In the genomic region with DNA sequence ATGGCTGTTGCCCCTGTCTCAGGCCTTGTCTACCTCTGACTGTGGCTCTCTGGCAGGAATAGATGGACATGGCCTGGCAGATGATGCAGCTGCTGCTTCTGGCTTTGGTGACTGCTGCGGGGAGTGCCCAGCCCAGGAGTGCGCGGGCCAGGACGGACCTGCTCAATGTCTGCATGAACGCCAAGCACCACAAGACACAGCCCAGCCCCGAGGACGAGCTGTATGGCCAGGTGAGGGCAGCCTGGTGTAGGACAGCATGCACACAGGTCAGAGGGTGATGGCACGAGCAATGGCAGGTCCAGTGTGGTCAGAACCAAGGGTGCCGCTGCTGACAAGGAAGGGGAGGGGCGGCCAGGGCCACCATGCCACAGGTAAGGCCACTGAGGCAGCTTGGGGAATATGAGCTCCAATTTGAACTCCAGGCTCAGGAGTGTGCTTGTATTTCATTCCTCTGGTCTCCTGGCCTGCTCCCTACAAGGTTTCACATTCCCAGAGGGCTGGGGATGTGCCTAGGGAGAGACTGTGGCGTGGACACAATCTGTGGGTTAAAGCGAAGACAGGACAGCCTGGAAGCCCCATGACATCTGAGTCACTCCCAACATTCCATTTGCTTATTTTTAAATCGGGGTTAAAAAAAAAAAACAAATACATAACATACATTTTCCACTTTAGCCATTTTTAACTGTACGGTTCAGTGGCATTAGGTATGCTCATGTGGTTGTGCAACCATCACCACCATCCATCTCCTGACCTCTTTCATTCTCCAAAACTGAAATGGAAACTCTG, we compare ENCODE assay signal across 25 cellular contexts. TPM values are rescaled to one million over a fixed set of nuclear protein-coding genes. Genes with fewer than 3 reads are reported as not detected.
DNase-seq lines count a peak whose midpoint lies in the region; FAIRE-seq and TF ChIP-seq lines count a peak whose summit lies in the region.
"Had no signal": no experiment of that assay in that cellular context is flagged by ENCODE, and none has a peak within 500 bp of the region (broad histone marks: within the 10 kb centered on the region; RNA-seq: fewer than 3 reads in every experiment).

No MANE protein-coding gene starts in this region.

- no peak overlapping the region for H4K91ac ChIP-seq in mesenchymal stem cell (ENCODE audit: low read length)

- peak overlapping the region in 1 of 2 experiments; percentile 37 for H3K4ac ChIP-seq in mesenchymal stem cell (ENCODE audit: low read depth in 1 of 2, low read length in 2 of 2)

- no peak for FAIRE-seq in astrocyte (lab: Jason Lieb, UNC)
- FAIRE-seq: GM12878, RCC 7860 had no signal

- H2AFZ ChIP-seq in astrocyte (ENCODE audit: low read depth, low read length): peak overlapping the region; percentile 21
- H2AFZ ChIP-seq in mesenchymal stem cell (ENCODE audit: low read depth, low read length): no peak overlapping the region

- H3K4me1 ChIP-seq in astrocyte (ENCODE audit: insufficient read depth, low read length) (peaks cover 6% of the 10 kb centered on the region), mesenchymal stem cell (ENCODE audit: control insufficient read depth, insufficient read depth, low read depth, low read length) (peaks cover 5% of the 10 kb centered on the region), testis (no peaks in the 10 kb centered on the region)
- H3K4me1 ChIP-seq in CD4-positive, alpha-beta memory T cell (ENCODE audit: insufficient read depth, low read length): no peaks in the 10 kb centered on the region
- H3K4me1 ChIP-seq: psoas muscle, vagina had no signal

- POLR2A ChIA-PET in CD4-positive, alpha-beta memory T cell (lab: Charles Lee; ENCODE audit: partially characterized antibody): no interaction called here

- no peaks in the 10 kb centered on the region for H3K36me3 ChIP-seq in astrocyte (ENCODE audit: insufficient read depth, low read length)
- peaks cover 0 to 13% of the 10 kb centered on the region in 2 experiments for H3K36me3 ChIP-seq in mesenchymal stem cell (ENCODE audit: control insufficient read depth in 1 of 2, insufficient read depth in 2 of 2, low read depth in 1 of 2, low read length in 2 of 2)
- H3K36me3 ChIP-seq in testis (ENCODE audit: low read depth, missing control alignments): no peaks in the 10 kb centered on the region
- H3K36me3 ChIP-seq in CD4-positive, alpha-beta memory T cell (ENCODE audit: insufficient read depth, low read length): no peaks in the 10 kb centered on the region
- H3K36me3 ChIP-seq: vagina, WERI-Rb-1 had no signal

- no peak for TF ChIP-seq POLR2A in testis (IDR thresholded peaks at IDR 0.05)

- H3K9me3 Mint-ChIP-seq in astrocyte (ENCODE audit: unreplicated experiment): peaks cover 1% of the 10 kb centered on the region
- no peaks in the 10 kb centered on the region for H3K9me3 Mint-ChIP-seq in CD4-positive, alpha-beta memory T cell
- H3K9me3 Mint-ChIP-seq: activated naive CD4-positive, alpha-beta T cell treated with anti-CD3 and anti-CD28 coated beads, Interleukin-2, amount 50 U/mL, for 24 hours; activated T-cell treated with anti-CD3 and anti-CD28 coated beads, Interleukin-2, amount 50 U/mL, for 24 hours had no signal

- peak overlapping the region; percentile 2 for H3K27ac ChIP-seq in astrocyte (ENCODE audit: low read depth, low read length)
- peak overlapping the region; percentile 9 for H3K27ac ChIP-seq in mesenchymal stem cell (ENCODE audit: low read length, poor library complexity, severe bottlenecking)
- H3K27ac ChIP-seq in testis: no peak overlapping the region
- H3K27ac ChIP-seq in CD4-positive, alpha-beta memory T cell (ENCODE audit: low read depth, low read length): no peak overlapping the region
- H3K27ac ChIP-seq: C4-2B, psoas muscle, vagina, WERI-Rb-1 had no signal

- peaks cover 6% of the 10 kb centered on the region for H3K4me1 Mint-ChIP-seq in astrocyte (ENCODE audit: low read depth, unreplicated experiment)
- peaks cover 0 to 7% (median 3%) of the 10 kb centered on the region in 4 donors for H3K4me1 Mint-ChIP-seq in CD4-positive, alpha-beta memory T cell
- H3K4me1 Mint-ChIP-seq: activated naive CD4-positive, alpha-beta T cell treated with anti-CD3 and anti-CD28 coated beads, Interleukin-2, amount 50 U/mL, for 24 hours; nephron had no signal

- H3K27me3 Mint-ChIP-seq in astrocyte (ENCODE audit: low read depth, unreplicated experiment): peaks cover 28% of the 10 kb centered on the region
- H3K27me3 Mint-ChIP-seq in CD4-positive, alpha-beta memory T cell: peaks cover 2 to 7% of the 10 kb centered on the region in 2 donors

- H2BK12ac ChIP-seq in mesenchymal stem cell (ENCODE audit: low read length in 2 of 2): no peak overlapping the region

- H3K23ac ChIP-seq in mesenchymal stem cell (ENCODE audit: low read length in 2 of 2): no peak overlapping the region

- H2AK5ac ChIP-seq in mesenchymal stem cell (ENCODE audit: low read length, severe bottlenecking): no peak overlapping the region

- DNase-seq in Caki2 (ENCODE audit: low read depth): peak; percentile 40
- peak; percentile 51 for DNase-seq in astrocyte (ENCODE audit: low read depth)
- no peak for DNase-seq in mesenchymal stem cell
- DNase-seq in NCI-H1105 (lab: John Stamatoyannopoulos, UW): no peak
- DNase-seq in testis: no peak
- no peak for DNase-seq in CD4-positive, alpha-beta memory T cell
- DNase-seq: ACHN; activated T-cell treated with anti-CD3 and anti-CD28 coated beads, Interleukin-2, amount 50 U/mL, for 24 hours; cortex of kidney; DMS 273 treated with DMSO at 0.1 percent for 48 hours; GF-D8; Karpas-422; NCI-H2081; NCI-H446 treated with DMSO at 0.1 percent for 48 hours; psoas muscle; stimulated activated CD4-positive, alpha-beta T cell treated with anti-CD3 and anti-CD28 coated beads, Interleukin-4, amount 100 ng/mL, for 24 hours; WERI-Rb-1 had no signal

- H3K27me3 ChIP-seq in astrocyte (ENCODE audit: insufficient read depth, low read length): peaks cover 7% of the 10 kb centered on the region
- H3K27me3 ChIP-seq in mesenchymal stem cell (ENCODE audit: control insufficient read depth in 1 of 2, insufficient read depth in 1 of 2, low read length in 2 of 2): peaks cover 0 to 4% of the 10 kb centered on the region in 2 experiments
- H3K27me3 ChIP-seq in testis: no peaks in the 10 kb centered on the region
- no peaks in the 10 kb centered on the region for H3K27me3 ChIP-seq in CD4-positive, alpha-beta memory T cell (ENCODE audit: insufficient read depth, low read length)
- H3K27me3 ChIP-seq: vagina had no signal

- no peaks in the 10 kb centered on the region for H3K9me3 ChIP-seq in astrocyte (ENCODE audit: insufficient read depth, low read depth, low read length)
- H3K9me3 ChIP-seq in mesenchymal stem cell (ENCODE audit: control insufficient read depth, low read length): peaks cover 4% of the 10 kb centered on the region
- no peaks in the 10 kb centered on the region for H3K9me3 ChIP-seq in testis
- no peaks in the 10 kb centered on the region for H3K9me3 ChIP-seq in CD4-positive, alpha-beta memory T cell (ENCODE audit: control insufficient read depth in 1 of 2, low read length in 2 of 2)
- H3K9me3 ChIP-seq: psoas muscle, vagina had no signal

- H3K27ac Mint-ChIP-seq in astrocyte (ENCODE audit: unreplicated experiment): no peak overlapping the region
- H3K27ac Mint-ChIP-seq in CD4-positive, alpha-beta memory T cell: no peak overlapping the region
- H3K27ac Mint-ChIP-seq: activated naive CD4-positive, alpha-beta T cell treated with anti-CD3 and anti-CD28 coated beads, Interleukin-2, amount 50 U/mL, for 24 hours; activated T-cell treated with anti-CD3 and anti-CD28 coated beads, Interleukin-2, amount 50 U/mL, for 24 hours; nephron had no signal

- no peak overlapping the region for H3K9ac ChIP-seq in astrocyte (ENCODE audit: low read length)
- no peak overlapping the region for H3K9ac ChIP-seq in mesenchymal stem cell (ENCODE audit: low read length)

- no peak overlapping the region for H3K4me3 Mint-ChIP-seq in astrocyte (ENCODE audit: unreplicated experiment)
- no peak overlapping the region for H3K4me3 Mint-ChIP-seq in CD4-positive, alpha-beta memory T cell
- H3K4me3 Mint-ChIP-seq: activated naive CD4-positive, alpha-beta T cell treated with anti-CD3 and anti-CD28 coated beads, Interleukin-2, amount 50 U/mL, for 24 hours; activated T-cell treated with anti-CD3 and anti-CD28 coated beads, Interleukin-2, amount 50 U/mL, for 24 hours; nephron had no signal

- CTCF ChIA-PET in CD4-positive, alpha-beta memory T cell (lab: Charles Lee; ENCODE audit: partially characterized antibody): interaction anchor here (1.3 kb wide), 2 partner anchors 8 to 111 kb away, joined by 4 to 5 read pairs; no protein-coding TSS in a partner anchor

- no peak overlapping the region for H4K8ac ChIP-seq in mesenchymal stem cell (ENCODE audit: low read length)

- H3K79me2 ChIP-seq in astrocyte (ENCODE audit: insufficient read depth, low read length): no peaks in the 10 kb centered on the region

- H2BK15ac ChIP-seq in mesenchymal stem cell (ENCODE audit: low read depth, poor library complexity, severe bottlenecking): no peak overlapping the region

- no peak overlapping the region for H3K4me2 ChIP-seq in astrocyte (ENCODE audit: low read length)
- no peak overlapping the region for H3K4me2 ChIP-seq in mesenchymal stem cell (ENCODE audit: low read length, poor library complexity, severe bottlenecking)
- H3K4me2 ChIP-seq: smooth muscle cell had no signal

- no peak overlapping the region for H2BK5ac ChIP-seq in mesenchymal stem cell (ENCODE audit: low read depth, low read length, poor library complexity, severe bottlenecking)

- intact Hi-C loops in testis (cut with DNase I; ENCODE audit: low total_unique reads): no loop called here
- intact Hi-C loops in CD4-positive, alpha-beta memory T cell (cut with micrococcal nuclease): no loop called here

- no peak overlapping the region for H3K4me3 ChIP-seq in astrocyte (ENCODE audit: insufficient read depth, low read depth, low read length)
- H3K4me3 ChIP-seq in mesenchymal stem cell (ENCODE audit: insufficient read depth in 1 of 2, low read depth in 1 of 2, low read length in 2 of 2): no peak overlapping the region
- no peak overlapping the region for H3K4me3 ChIP-seq in testis
- no peak overlapping the region for H3K4me3 ChIP-seq in CD4-positive, alpha-beta memory T cell (ENCODE audit: low read length in 2 of 2)
- H3K4me3 ChIP-seq: GM12878, psoas muscle, smooth muscle cell, vagina had no signal

- no peak overlapping the region for H3K18ac ChIP-seq in mesenchymal stem cell (ENCODE audit: low read depth in 1 of 2, low read length in 2 of 2)

- no peak overlapping the region for H3K14ac ChIP-seq in mesenchymal stem cell (ENCODE audit: low read length in 2 of 2)

- in situ Hi-C loops in Caki2 (cut with HindIII; ENCODE audit: low pct_unique_long_range_greater_than_20kb, low sequenced_read_pairs): no loop called here

- WGBS in mesenchymal stem cell: 82% methylated on average over 14 of the region's 14 CpGs
- WGBS in testis, 2 donors: 84 to 87% methylated on average over 13 to 14 of the region's 14 CpGs

- H4K20me1 ChIP-seq in astrocyte (ENCODE audit: insufficient read depth, low read length): no peaks in the 10 kb centered on the region

- no peaks in the 10 kb centered on the region for H3K79me1 ChIP-seq in mesenchymal stem cell (replicated peaks; ENCODE audit: low read length, poor library complexity, severe bottlenecking)

- no peaks in the 10 kb centered on the region for H3K36me3 Mint-ChIP-seq in astrocyte (ENCODE audit: low read depth, unreplicated experiment)
- no peaks in the 10 kb centered on the region for H3K36me3 Mint-ChIP-seq in CD4-positive, alpha-beta memory T cell
- H3K36me3 Mint-ChIP-seq: activated naive CD4-positive, alpha-beta T cell treated with anti-CD3 and anti-CD28 coated beads, Interleukin-2, amount 50 U/mL, for 24 hours had no signal

- no peak overlapping the region for H2BK120ac ChIP-seq in mesenchymal stem cell (ENCODE audit: low read depth, low read length)

- TF ChIP-seq CTCF in astrocyte (IDR thresholded peaks at IDR 0.05; ENCODE audit: insufficient read depth, low read depth, low read length) (no peak), testis (IDR thresholded peaks at IDR 0.05) (no peak)

RNA-seq across cellular contexts. Expression of gene FOLR3, which starts 0.6 kb away (rescaled TPM):
- not detected in 2 replicates for total RNA-seq in Caki2 (2014; rRNA removed; shearing (Covaris generic); ENCODE audit: low replicate concordance)
- not detected in 2 replicates for total RNA-seq in astrocyte
- 0.06 TPM for polyA plus RNA-seq in mesenchymal stem cell (2013, experiment 1 of 2)
- 0.11 TPM for polyA plus RNA-seq in mesenchymal stem cell (2013, experiment 2 of 2)
- total RNA-seq in testis: under 1 TPM in 1 of 2 donors, not detected in 1; 0.55 TPM
- 0.79 TPM for polyA plus RNA-seq in testis (ENCODE audit: insufficient read depth, low read depth, low replicate concordance)
- total RNA-seq in CD4-positive, alpha-beta memory T cell: not detected
- polyA plus RNA-seq in CD4-positive, alpha-beta memory T cell: not detected
- total RNA-seq: GM12878, smooth muscle cell, vagina had no signal
- polyA plus RNA-seq: GM12878, smooth muscle cell had no signal

RNA-seq across cellular contexts. Expression of gene ANAPC15, which starts 23.6 kb away (rescaled TPM):
- total RNA-seq in Caki2 (2014; rRNA removed; shearing (Covaris generic); ENCODE audit: low replicate concordance): 29.1 and 35.5 TPM in 2 replicates
- total RNA-seq in astrocyte: 36.1 and 39.0 TPM in 2 replicates
- polyA plus RNA-seq in mesenchymal stem cell (2013, experiment 1 of 2): 35.1 TPM
- 36.7 TPM for polyA plus RNA-seq in mesenchymal stem cell (2013, experiment 2 of 2)
- total RNA-seq in testis: 10 to 100 TPM; 61.9 to 66.1 TPM
- polyA plus RNA-seq in testis (ENCODE audit: insufficient read depth, low read depth, low replicate concordance): 103 TPM
- total RNA-seq in CD4-positive, alpha-beta memory T cell: 10 to 100 TPM; 38.6 to 40.2 TPM
- polyA plus RNA-seq in CD4-positive, alpha-beta memory T cell: 100 to 1,000 TPM in 1 of 2 donors, 10 to 100 TPM in 1; 84.5 to 105 TPM

RNA-seq across cellular contexts. Expression of gene TOMT, which starts 30.4 kb away (rescaled TPM):
- not detected in 2 replicates for total RNA-seq in Caki2 (2014; rRNA removed; shearing (Covaris generic); ENCODE audit: low replicate concordance)
- total RNA-seq in astrocyte: not detected in 2 replicates
- polyA plus RNA-seq in mesenchymal stem cell (2013, experiment 1 of 2): not detected
- not detected for polyA plus RNA-seq in mesenchymal stem cell (2013, experiment 2 of 2)
- under 1 TPM in 1 of 2 donors, not detected in 1; 0.43 TPM for total RNA-seq in testis
- polyA plus RNA-seq in testis (ENCODE audit: insufficient read depth, low read depth, low replicate concordance): not detected
- not detected for total RNA-seq in CD4-positive, alpha-beta memory T cell
- polyA plus RNA-seq in CD4-positive, alpha-beta memory T cell: not detected
- total RNA-seq: GM12878, mesenteric fat pad, psoas muscle, smooth muscle cell, vagina had no signal
- polyA plus RNA-seq: GM12878, psoas muscle, smooth muscle cell had no signal

RNA-seq across cellular contexts. Expression of gene LAMTOR1, which starts 33.0 kb away (rescaled TPM):
- 90.8 and 117 TPM in 2 replicates for total RNA-seq in Caki2 (2014; rRNA removed; shearing (Covaris generic); ENCODE audit: low replicate concordance)
- total RNA-seq in astrocyte: 63.8 and 65.8 TPM in 2 replicates
- 135 TPM for polyA plus RNA-seq in mesenchymal stem cell (2013, experiment 1 of 2)
- polyA plus RNA-seq in mesenchymal stem cell (2013, experiment 2 of 2): 137 TPM
- total RNA-seq in testis: 100 to 1,000 TPM in 1 of 2 donors, 10 to 100 TPM in 1; 89.0 to 107 TPM
- polyA plus RNA-seq in testis (ENCODE audit: insufficient read depth, low read depth, low replicate concordance): 86.9 TPM
- 10 to 100 TPM; 66.8 to 68.6 TPM for total RNA-seq in CD4-positive, alpha-beta memory T cell
- 100 to 1,000 TPM in 1 of 2 donors, 10 to 100 TPM in 1; 77.5 to 105 TPM for polyA plus RNA-seq in CD4-positive, alpha-beta memory T cell

RNA-seq across cellular contexts. Expression of gene LRRC51, which starts 55.4 kb away (rescaled TPM):
- total RNA-seq in Caki2 (2014; rRNA removed; shearing (Covaris generic); ENCODE audit: low replicate concordance): 9.4 and 14.9 TPM in 2 replicates
- total RNA-seq in astrocyte: 4.2 and 4.4 TPM in 2 replicates
- polyA plus RNA-seq in mesenchymal stem cell (2013, experiment 1 of 2): 3.2 TPM
- 3.9 TPM for polyA plus RNA-seq in mesenchymal stem cell (2013, experiment 2 of 2)
- 10 to 100 TPM; 50.8 to 84.6 TPM for total RNA-seq in testis
- polyA plus RNA-seq in testis (ENCODE audit: insufficient read depth, low read depth, low replicate concordance): 200 TPM
- 1 to 10 TPM; 4.2 to 4.5 TPM for total RNA-seq in CD4-positive, alpha-beta memory T cell
- polyA plus RNA-seq in CD4-positive, alpha-beta memory T cell: 1 to 10 TPM; 4.0 to 5.3 TPM

Comparison
In these comparisons a context has a peak if more than half of its experiments do, and no peak if none do; other contexts are left out.
1. DNase-seq: peak in Caki2 (single experiment) and astrocyte (single experiment); none in mesenchymal stem cell (single experiment), NCI-H1105 (single experiment), testis (single experiment) and CD4-positive, alpha-beta memory T cell (0 of 5).
2. H3K27ac ChIP-seq: peak in astrocyte (single experiment) and mesenchymal stem cell (single experiment); none in testis (0 of 2) and CD4-positive, alpha-beta memory T cell (single experiment).